ENCODE assay signal across 27 cellular contexts in the genomic region with DNA sequence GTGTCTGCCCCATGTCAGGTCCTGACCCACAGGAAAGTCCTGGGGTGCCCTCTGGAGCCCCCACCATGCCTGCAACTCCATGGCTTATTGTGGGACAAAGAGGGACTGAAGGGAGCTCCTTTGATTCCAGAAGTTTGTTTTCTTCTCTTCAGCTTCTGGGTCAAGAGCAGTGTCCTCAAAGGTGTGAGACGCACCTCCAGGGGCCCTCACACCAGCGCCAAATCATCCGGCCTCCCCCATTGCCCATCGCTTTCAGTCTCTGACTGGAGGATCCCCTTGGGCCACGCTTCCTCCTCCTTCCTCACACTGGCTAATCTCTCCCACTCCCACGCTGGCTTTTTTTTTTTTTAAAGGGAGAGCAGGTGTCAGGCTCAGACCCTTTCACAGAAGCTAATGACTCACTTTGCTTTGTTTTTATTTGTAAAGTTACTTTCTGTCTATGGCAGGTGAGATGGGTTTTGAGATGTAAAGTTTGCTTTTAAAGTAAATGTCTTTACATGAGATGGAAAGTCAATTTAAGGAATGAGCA. TPM values are rescaled to one million over a fixed set of nuclear protein-coding genes. Genes with fewer than 3 reads are reported as not detected.
"Had no signal": no experiment of that assay in that cellular context is flagged by ENCODE, and none has a peak within 500 bp of the region (broad histone marks: within the 10 kb centered on the region; RNA-seq: fewer than 3 reads in every experiment).

No MANE protein-coding gene starts in this region.

- ATAC-seq: activated CD8-positive, alpha-beta memory T cell treated with anti-CD3 and anti-CD28 coated beads, Interleukin-2, amount 10 ng/mL, durations not matched to agents 7 days and 5 days; activated naive CD8-positive, alpha-beta T cell treated with anti-CD3 and anti-CD28 coated beads, Interleukin-2, amount 50 U/mL, for 24 hours; Panc1 had no signal

- H3K9me3 ChIP-seq: SJCRH30 had no signal

- H3K4me3 Mint-ChIP-seq: activated CD4-positive, alpha-beta T cell treated with anti-CD3 and anti-CD28 coated beads, Interleukin-2, amount 10 ng/mL, durations not matched to agents 24 days and 14 days; activated CD8-positive, alpha-beta memory T cell treated with anti-CD3 and anti-CD28 coated beads, Interleukin-2, amount 10 ng/mL, durations not matched to agents 7 days and 5 days; activated naive CD4-positive, alpha-beta T cell treated with anti-CD3 and anti-CD28 coated beads, Interleukin-2, amount 10 ng/mL, durations not matched to agents 7 days and 5 days; activated naive CD8-positive, alpha-beta T cell; activated naive CD8-positive, alpha-beta T cell treated with anti-CD3 and anti-CD28 coated beads, Interleukin-2, amount 50 U/mL, for 24 hours had no signal

- DNase-seq: activated CD4-positive, alpha-beta T cell treated with anti-CD3 and anti-CD28 coated beads, Interleukin-2, amount 10 ng/mL, durations not matched to agents 24 days and 14 days; activated CD4-positive, alpha-beta T cell treated with anti-CD3 and anti-CD28 coated beads, Interleukin-2, amount 50 U/mL, for 48 hours; activated CD8-positive, alpha-beta memory T cell treated with anti-CD3 and anti-CD28 coated beads, Interleukin-2, amount 10 ng/mL, durations not matched to agents 7 days and 5 days; activated CD8-positive, alpha-beta memory T cell treated with anti-CD3 and anti-CD28 coated beads, Interleukin-2, amount 50 U/mL, for 48 hours; activated effector memory CD4-positive, alpha-beta T cell treated with Interleukin-2 at 50 U/mL for 16 hours; activated naive CD4-positive, alpha-beta T cell treated with anti-CD3 and anti-CD28 coated beads, Interleukin-2, amount 10 ng/mL, durations not matched to agents 7 days and 5 days; activated naive CD8-positive, alpha-beta T cell treated with anti-CD3 and anti-CD28 coated beads, Interleukin-2, amount 50 U/mL, for 24 hours; activated T-cell treated with anti-CD3 and anti-CD28 coated beads, Interleukin-2, amount 50 U/mL, for 48 hours; anterior cingulate cortex; brain microvascular endothelial cell; central memory CD4-positive, alpha-beta T cell; NCI-H1105; NCI-H1417 treated with DMSO at 0.1 percent for 48 hours; NCI-H187 treated with DMSO at 0.1 percent for 48 hours; NCI-H2081; NCI-H345; NCI-H524 treated with DMSO at 0.1 percent for 48 hours; SHP77; SJCRH30; T1000; WERI-Rb-1 had no signal

- H3K27me3 ChIP-seq: brain microvascular endothelial cell had no signal

- H3K27ac Mint-ChIP-seq: activated CD8-positive, alpha-beta memory T cell treated with anti-CD3 and anti-CD28 coated beads, Interleukin-2, amount 10 ng/mL, durations not matched to agents 7 days and 5 days; activated naive CD4-positive, alpha-beta T cell treated with anti-CD3 and anti-CD28 coated beads, Interleukin-2, amount 10 ng/mL, durations not matched to agents 7 days and 5 days; activated naive CD8-positive, alpha-beta T cell; activated naive CD8-positive, alpha-beta T cell treated with anti-CD3 and anti-CD28 coated beads, Interleukin-2, amount 50 U/mL, for 24 hours had no signal

- H3K36me3 ChIP-seq: brain microvascular endothelial cell, SJCRH30, WERI-Rb-1 had no signal

- H3K4me3 ChIP-seq: SJCRH30, SK-N-MC had no signal

- H3K9me3 Mint-ChIP-seq: activated CD4-positive, alpha-beta T cell treated with anti-CD3 and anti-CD28 coated beads, Interleukin-2, amount 10 ng/mL, durations not matched to agents 24 days and 14 days; activated naive CD4-positive, alpha-beta T cell treated with anti-CD3 and anti-CD28 coated beads, Interleukin-2, amount 10 ng/mL, durations not matched to agents 7 days and 5 days; activated naive CD8-positive, alpha-beta T cell treated with anti-CD3 and anti-CD28 coated beads, Interleukin-2, amount 50 U/mL, for 24 hours had no signal

- H3K36me3 Mint-ChIP-seq: activated CD8-positive, alpha-beta memory T cell treated with anti-CD3 and anti-CD28 coated beads, Interleukin-2, amount 10 ng/mL, durations not matched to agents 7 days and 5 days; activated naive CD4-positive, alpha-beta T cell treated with anti-CD3 and anti-CD28 coated beads, Interleukin-2, amount 10 ng/mL, durations not matched to agents 7 days and 5 days; activated naive CD8-positive, alpha-beta T cell had no signal

- H3K27ac ChIP-seq: brain microvascular endothelial cell, SJCRH30, SK-N-MC, WERI-Rb-1 had no signal

RNA-seq across cellular contexts. Expression of gene CDHR2, which starts 16.7 kb away (rescaled TPM):
- total RNA-seq: M059J, NCI-H460, RPMI7951, SJCRH30 had no signal
